ENCODE assay signal across 23 cellular contexts in genomic region chr2:65557616-65558573, GRCh38.
"Had no signal": no experiment of that assay in that cellular context is flagged by ENCODE, and none has a peak within 500 bp of the region (broad histone marks: within the 10 kb centered on the region; RNA-seq: fewer than 3 reads in every experiment).

No MANE protein-coding gene starts in this region.

- H3K9me3 Mint-ChIP-seq: activated CD4-positive, alpha-beta T cell treated with anti-CD3 and anti-CD28 coated beads, Interleukin-2, amount 10 ng/mL, durations not matched to agents 24 days and 14 days; activated T-cell treated with anti-CD3 and anti-CD28 coated beads, Interleukin-2, amount 50 U/mL, for 72 hours; central memory CD8-positive, alpha-beta T cell; naive thymus-derived CD4-positive, alpha-beta T cell; stimulated activated naive CD8-positive, alpha-beta T cell treated with anti-CD3 and anti-CD28 coated beads, Interleukin-15, Interleukin-2, amounts not matched to agents 100 ng/mL and 50 ng/mL, for 24 hours had no signal

- H3K4me3 ChIP-seq: ascending aorta, colonic mucosa, prostate gland, suprapubic skin, transverse colon had no signal

- H3K27ac Mint-ChIP-seq: activated CD4-positive, alpha-beta T cell treated with anti-CD3 and anti-CD28 coated beads, Interleukin-2, amount 10 ng/mL, durations not matched to agents 24 days and 14 days; activated T-cell treated with anti-CD3 and anti-CD28 coated beads, Interleukin-2, amount 50 U/mL, for 72 hours; naive thymus-derived CD4-positive, alpha-beta T cell; stimulated activated naive CD8-positive, alpha-beta T cell treated with anti-CD3 and anti-CD28 coated beads, Interleukin-15, Interleukin-2, amounts not matched to agents 100 ng/mL and 50 ng/mL, for 24 hours had no signal

- H3K36me3 Mint-ChIP-seq: naive thymus-derived CD4-positive, alpha-beta T cell had no signal

- H3K4me1 ChIP-seq: colonic mucosa, prostate gland had no signal

- DNase-seq: activated CD4-positive, alpha-beta T cell treated with anti-CD3 and anti-CD28 coated beads, Interleukin-2, amount 10 ng/mL, durations not matched to agents 24 days and 14 days; activated CD4-positive, CD25-positive, alpha-beta regulatory T cell; activated CD8-positive, alpha-beta memory T cell treated with anti-CD3 and anti-CD28 coated beads, Interleukin-2, amount 50 U/mL, for 48 hours; activated effector memory CD4-positive, alpha-beta T cell treated with anti-CD3 and anti-CD28 coated beads, Interleukin-2, amount 50 U/mL, for 16 hours; activated naive CD4-positive, alpha-beta T cell treated with anti-CD3 and anti-CD28 coated beads, Interleukin-2, amount 50 U/mL, for 16 hours; activated T-cell treated with anti-CD3 and anti-CD28 coated beads, Interleukin-2, amount 50 U/mL, for 72 hours; colonic mucosa; erythroblast; foreskin melanocyte; hypothalamus; mesenchymal stem cell; naive thymus-derived CD4-positive, alpha-beta T cell; right cardiac atrium; small intestine; stimulated activated CD4-positive, alpha-beta T cell treated with anti-CD3 and anti-CD28 coated beads, Interleukin-15, amount 100 ng/mL, for 24 hours; stimulated activated CD4-positive, alpha-beta T cell treated with anti-CD3 and anti-CD28 coated beads, Interleukin-2, amount 100 ng/mL, for 48 hours; transverse colon had no signal

- ATAC-seq: activated T-cell treated with anti-CD3 and anti-CD28 coated beads, Interleukin-2, amount 50 U/mL, for 72 hours; naive thymus-derived CD4-positive, alpha-beta T cell; right cardiac atrium had no signal

- H3K9me3 ChIP-seq: ascending aorta, colonic mucosa, prostate gland, suprapubic skin, transverse colon had no signal

- H3K27ac ChIP-seq: ascending aorta, colonic mucosa, prostate gland, suprapubic skin, transverse colon had no signal

- H3K27me3 ChIP-seq: ascending aorta, colonic mucosa, suprapubic skin, transverse colon had no signal

- H3K4me3 Mint-ChIP-seq: activated CD4-positive, alpha-beta T cell treated with anti-CD3 and anti-CD28 coated beads, Interleukin-2, amount 10 ng/mL, durations not matched to agents 24 days and 14 days; activated T-cell treated with anti-CD3 and anti-CD28 coated beads, Interleukin-2, amount 50 U/mL, for 72 hours; central memory CD8-positive, alpha-beta T cell; naive thymus-derived CD4-positive, alpha-beta T cell; stimulated activated naive CD8-positive, alpha-beta T cell treated with anti-CD3 and anti-CD28 coated beads, Interleukin-15, Interleukin-2, amounts not matched to agents 100 ng/mL and 50 ng/mL, for 24 hours had no signal

- H3K36me3 ChIP-seq: ascending aorta, colonic mucosa, prostate gland, suprapubic skin, transverse colon had no signal

- FAIRE-seq: endometrium, small intestine had no signal
